18 cellular contexts compared by ENCODE assay signal in the genomic region with DNA sequence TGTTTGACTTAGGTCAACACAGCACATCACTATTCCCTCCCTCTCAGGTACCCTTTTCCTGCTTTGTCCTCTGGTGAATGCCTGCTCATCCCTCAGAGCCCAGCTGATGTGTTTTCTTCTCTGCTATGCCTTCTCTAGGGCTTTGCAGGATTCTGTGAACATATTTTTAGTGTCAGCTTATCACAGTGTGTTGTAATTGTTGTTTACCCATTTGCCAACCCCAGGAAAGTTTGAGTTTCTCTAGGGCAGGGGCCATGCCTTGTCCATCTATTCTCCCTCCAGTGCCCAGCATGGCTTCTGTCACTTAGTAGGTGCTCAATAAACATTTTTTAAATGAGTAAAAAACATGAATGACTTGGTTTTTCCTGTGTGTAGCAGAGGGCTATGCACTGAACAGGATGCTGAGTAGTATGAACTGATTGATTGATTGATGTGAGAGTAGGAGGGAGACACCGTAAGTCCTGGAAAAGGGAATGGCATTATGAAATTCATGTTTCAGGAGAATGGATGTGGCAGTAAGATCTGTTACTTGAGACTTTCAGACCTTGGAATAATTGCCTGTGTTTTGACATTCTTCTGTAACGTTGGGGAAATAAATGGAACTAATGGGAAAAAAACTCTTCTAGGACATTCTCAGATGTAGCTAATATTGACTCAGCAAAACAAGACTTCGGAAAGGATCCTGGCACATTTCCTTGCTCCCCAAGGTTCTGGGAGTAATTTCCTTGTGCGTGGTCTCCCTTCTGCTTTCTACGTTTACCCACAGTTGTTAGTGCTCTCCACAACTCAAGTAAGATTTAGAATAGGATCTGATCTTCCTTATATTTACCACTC.
DNase-seq lines count a peak whose midpoint lies in the region; TF ChIP-seq lines count a peak whose summit lies in the region.
"Had no signal": no experiment of that assay in that cellular context is flagged by ENCODE, and none has a peak within 500 bp of the region (broad histone marks: within the 10 kb centered on the region; RNA-seq: fewer than 3 reads in every experiment).

No MANE protein-coding gene starts in this region.

- peak overlapping the region; percentile 60 for H3K9ac ChIP-seq in adipocyte (ENCODE audit: low read length)

- TF ChIP-seq POLR2A in sigmoid colon (IDR thresholded peaks at IDR 0.05) = no peak

- intact Hi-C loops in sigmoid colon (cut with DNase I) = no loop called here

- H3K27ac ChIP-seq in C4-2B (peak overlapping the region; percentile 73; the same call in 1 of the 2 replicates), sigmoid colon (peak overlapping the region; percentile 66 to 88 (median 83))
- H3K27ac ChIP-seq: SK-N-MC, upper lobe of left lung had no signal

- no peak for TF ChIP-seq CTCF in C4-2B (conservative IDR thresholded peaks at IDR 0.05)
- TF ChIP-seq CTCF in sigmoid colon (IDR thresholded peaks at IDR 0.05) = no peak

- WGBS in sigmoid colon, 2 donors = 83 to 89% methylated on average over 5 of the region's 5 CpGs

- DNase-seq in adipocyte (ENCODE audit: low read depth) = no peak
- peak; percentile 40 for DNase-seq in iris pigment epithelial cell (ENCODE audit: low read depth)
- DNase-seq in sigmoid colon = no peak
- DNase-seq in SW480 (ENCODE audit: low spot score) = no peak
- DNase-seq in NAMALWA (ENCODE audit: low spot score) = no peak
- no peak for DNase-seq in GM03348 (ENCODE audit: low spot score)
- no peak for DNase-seq in effector CD8-positive, alpha-beta T cell (lab: John Stamatoyannopoulos, UW)
- DNase-seq: activated CD8-positive, alpha-beta T cell treated with anti-CD3 and anti-CD28 coated beads for 36 hours; COR-L47; naive thymus-derived CD4-positive, alpha-beta T cell; NCI-H1417 treated with DMSO at 0.1 percent for 48 hours; NCI-H524 treated with DMSO at 0.1 percent for 48 hours; retina; stimulated activated CD4-positive, alpha-beta T cell treated with anti-CD3 and anti-CD28 coated beads, Interleukin-2, amount 100 ng/mL, for 48 hours; stimulated activated CD8-positive, alpha-beta memory T cell treated with anti-CD3 and anti-CD28 coated beads, Interleukin-4, amount 100 ng/mL, for 48 hours; upper lobe of left lung had no signal

- H3K4me1 ChIP-seq in adipocyte (ENCODE audit: control insufficient read depth, insufficient read depth, low read length) = peaks cover 62% of the 10 kb centered on the region
- peaks cover 0 to 91% (median 75%) of the 10 kb centered on the region in 4 donors for H3K4me1 ChIP-seq in sigmoid colon

- H3K27me3 ChIP-seq in adipocyte (replicated peaks; ENCODE audit: control insufficient read depth, insufficient read depth, low read length) (no peaks in the 10 kb centered on the region), sigmoid colon (no peaks in the 10 kb centered on the region)
- H3K27me3 ChIP-seq: upper lobe of left lung had no signal

- H3K4me3 ChIP-seq in adipocyte (ENCODE audit: low read length) (peak overlapping the region; percentile 4), sigmoid colon (no peak overlapping the region)
- H3K4me3 ChIP-seq: SK-N-MC, upper lobe of left lung had no signal

- H3K36me3 ChIP-seq in adipocyte (ENCODE audit: control insufficient read depth, insufficient read depth, low read length, severe bottlenecking) (no peaks in the 10 kb centered on the region), sigmoid colon (no peaks in the 10 kb centered on the region)
- H3K36me3 ChIP-seq: upper lobe of left lung had no signal

- H3K9me3 ChIP-seq in adipocyte (ENCODE audit: control insufficient read depth, low read length) (no peaks in the 10 kb centered on the region), sigmoid colon (no peaks in the 10 kb centered on the region)
- H3K9me3 ChIP-seq: upper lobe of left lung had no signal

- TF ChIP-seq EP300 in sigmoid colon (IDR thresholded peaks at IDR 0.05) = no peak
